2 cellular contexts compared by ENCODE assay signal in genomic region chr2:127465258-127465657, GRCh38.
TF ChIP-seq lines count a peak whose summit lies in the region.

No MANE protein-coding gene starts in this region.

TF ChIP-seq in GM12891, 5 proteins besides CTCF, POLR2A, EP300 and RAD21:
- TF ChIP-seq POLR2AphosphoS5 (IDR thresholded peaks at IDR 0.05; ENCODE audit: low read depth, low read length): no peak
- TF ChIP-seq TAF1 (IDR thresholded peaks at IDR 0.05; ENCODE audit: low read depth, low read length): no peak
- TF ChIP-seq POU2F2 (IDR thresholded peaks at IDR 0.05; ENCODE audit: low read depth, low read length): no peak
- TF ChIP-seq SPI1 (IDR thresholded peaks at IDR 0.05; ENCODE audit: low read depth, low read length): no peak
- no peak for TF ChIP-seq PAX5 (IDR thresholded peaks at IDR 0.05; ENCODE audit: insufficient read depth, low read length, severe bottlenecking)
TF ChIP-seq in GM12891: peak in this region for 0.

TF ChIP-seq in K562, 482 proteins besides CTCF, POLR2A, EP300 and RAD21:
- TF ChIP-seq POLR2AphosphoS2 (IDR thresholded peaks at IDR 0.05; ENCODE audit: low read length) (no peak), FOXJ2 (tag; IDR thresholded peaks at IDR 0.05) (0 out of 2 replicates have a peak, but pooled peaks have one; percentile 45), ZBTB7A (IDR thresholded peaks at IDR 0.05; ENCODE audit: borderline replicate concordance, control insufficient read depth, low read depth, low read length) (no peak), HMBOX1 (IDR thresholded peaks at IDR 0.05) (peak; percentile 74), MLX (CRISPR knock-in tag; conservative IDR thresholded peaks at IDR 0.05) (no peak), C11orf30 (IDR thresholded peaks at IDR 0.05; ENCODE audit: low read depth) (peak; percentile 2), EGR1 (conservative IDR thresholded peaks at IDR 0.05) (peak; percentile 30), ZNF384 (IDR thresholded peaks at IDR 0.05; ENCODE audit: low read depth, low read length) (peak; percentile 19; the same call in 1 of the 2 replicates), CREM (IDR thresholded peaks at IDR 0.05; ENCODE audit: low read depth) (peak; percentile 24; the same call in 1 of the 2 replicates), KLF16 (IDR thresholded peaks at IDR 0.05) (0 out of 2 replicates have a peak, but pooled peaks have one; percentile 12), TRIM28 (IDR thresholded peaks at IDR 0.05) (no peak), MLLT1 (IDR thresholded peaks at IDR 0.05) (no peak), GATA2 (CRISPR knock-in tag; IDR thresholded peaks at IDR 0.05) (0 out of 2 replicates have a peak, but pooled peaks have one; percentile 17), BRF2 (IDR thresholded peaks at IDR 0.05; ENCODE audit: borderline replicate concordance, insufficient read depth, insufficient read length) (no peak), RCOR1 (IDR thresholded peaks at IDR 0.05; ENCODE audit: borderline replicate concordance in 1 of 2, low read depth in 2 of 2, low read length in 2 of 2) (0 out of 4 replicates have a peak, but pooled peaks of 1 of the 2 experiments have one; percentile 26)
